In genomic region chrY:2935606-2936521, GRCh38 we compare ENCODE assay signal across 1 cellular context.
A peak's percentile ranks its signal among the peaks of the same experiment; 100 is the strongest.
TF ChIP-seq lines count a peak whose summit lies in the region.

No MANE protein-coding gene starts in this region.

TF ChIP-seq in HepG2, 621 proteins besides CTCF, POLR2A, EP300 and RAD21 (continued from another document and continues in another):
- TF ChIP-seq ZBTB2 (CRISPR knock-in tag; IDR thresholded peaks at IDR 0.05; ENCODE audit: low read depth): no peak
- TF ChIP-seq ZNF264 (CRISPR knock-in tag; IDR thresholded peaks at IDR 0.05): no peak
- TF ChIP-seq PCBP2 (optimal IDR thresholded peaks at IDR 0.05; ENCODE audit: low read depth, low read length, poor library complexity, severe bottlenecking): no peak
- TF ChIP-seq ZNF547 (CRISPR knock-in tag; IDR thresholded peaks at IDR 0.05): no peak
- 0 out of 2 replicates have a peak, but pooled peaks have one; percentile 17 for TF ChIP-seq SOX5 (CRISPR knock-in tag; IDR thresholded peaks at IDR 0.05; ENCODE audit: borderline replicate concordance)
- no peak for TF ChIP-seq ZFP91 (CRISPR knock-in tag; IDR thresholded peaks at IDR 0.05; ENCODE audit: borderline replicate concordance)
- TF ChIP-seq ZNF10 (CRISPR knock-in tag; IDR thresholded peaks at IDR 0.05; ENCODE audit: borderline replicate concordance, low read depth): no peak
- no peak for TF ChIP-seq ZNF318 (CRISPR knock-in tag; IDR thresholded peaks at IDR 0.05)
- TF ChIP-seq KLF13 (CRISPR knock-in tag; IDR thresholded peaks at IDR 0.05): no peak
- TF ChIP-seq KLF6 (CRISPR knock-in tag; IDR thresholded peaks at IDR 0.05): peak; percentile 58; the same call in 1 of the 2 replicates
- no peak for TF ChIP-seq AKNA (CRISPR knock-in tag; IDR thresholded peaks at IDR 0.05; ENCODE audit: borderline replicate concordance)
- TF ChIP-seq ZNF274 (CRISPR knock-in tag; IDR thresholded peaks at IDR 0.05): no peak
- no peak for TF ChIP-seq ZFP36L1 (CRISPR knock-in tag; IDR thresholded peaks at IDR 0.05)
- no peak for TF ChIP-seq ZNF780A (CRISPR knock-in tag; IDR thresholded peaks at IDR 0.05)
- TF ChIP-seq TIGD3 (CRISPR knock-in tag; IDR thresholded peaks at IDR 0.05; ENCODE audit: borderline replicate concordance): no peak
- no peak for TF ChIP-seq MAX (IDR thresholded peaks at IDR 0.05)
- no peak for TF ChIP-seq ZBTB26 (CRISPR knock-in tag; IDR thresholded peaks at IDR 0.05; ENCODE audit: borderline replicate concordance)
- TF ChIP-seq ZNF234 (CRISPR knock-in tag; conservative IDR thresholded peaks at IDR 0.05): no peak
- no peak for TF ChIP-seq ZBTB44 (CRISPR knock-in tag; IDR thresholded peaks at IDR 0.05)
- TF ChIP-seq SMARCC2 (IDR thresholded peaks at IDR 0.05): no peak
- no peak for TF ChIP-seq RFX5 (IDR thresholded peaks at IDR 0.05; ENCODE audit: low read depth, low read length)
- no peak for TF ChIP-seq GLI4 (CRISPR knock-in tag; IDR thresholded peaks at IDR 0.05; ENCODE audit: borderline replicate concordance)
- TF ChIP-seq ZNF253 (CRISPR knock-in tag; IDR thresholded peaks at IDR 0.05; ENCODE audit: borderline replicate concordance): no peak
- no peak for TF ChIP-seq GTF2F1 (IDR thresholded peaks at IDR 0.05; ENCODE audit: low read length)
- TF ChIP-seq FOXP1 (IDR thresholded peaks at IDR 0.05): no peak
- TF ChIP-seq FOXP1 (CRISPR knock-in tag; IDR thresholded peaks at IDR 0.05): no peak
- TF ChIP-seq SNAPC5 (CRISPR knock-in tag; IDR thresholded peaks at IDR 0.05; ENCODE audit: borderline replicate concordance): no peak
- peak; percentile 55 for TF ChIP-seq ZNF883 (CRISPR knock-in tag; IDR thresholded peaks at IDR 0.05; ENCODE audit: not compliant biosample characterization)
- TF ChIP-seq TFE3 (CRISPR knock-in tag; IDR thresholded peaks at IDR 0.05): peak; percentile 23; the same call in 1 of the 2 replicates
- TF ChIP-seq ZNF850 (CRISPR knock-in tag; conservative IDR thresholded peaks at IDR 0.05): no peak
- TF ChIP-seq MXD3 (CRISPR knock-in tag; IDR thresholded peaks at IDR 0.05): no peak
- TF ChIP-seq NRL (CRISPR knock-in tag; IDR thresholded peaks at IDR 0.05; ENCODE audit: borderline replicate concordance): no peak
